8 cellular contexts compared by ENCODE assay signal in genomic region chr11:19714387-19715363, GRCh38. TPM values are rescaled to one million over a fixed set of nuclear protein-coding genes. Genes with fewer than 3 reads are reported as not detected.
DNase-seq lines count a peak whose midpoint lies in the region; ATAC-seq and TF ChIP-seq lines count a peak whose summit lies in the region.

No MANE protein-coding gene starts in this region.

- H3K4me1 ChIP-seq in right atrium auricular region = peaks cover 0 to 64% of the 10 kb centered on the region in 2 donors

- TF ChIP-seq CTCF in right atrium auricular region (IDR thresholded peaks at IDR 0.05) (peak in 1 of 2 donors; percentile 8), GM10266 (IDR thresholded peaks at IDR 0.05; ENCODE audit: control insufficient read depth, insufficient read depth, low read depth, missing control alignments) (no peak)

- peak overlapping the region; percentile 0 for H3K27ac ChIP-seq in adipose tissue (ENCODE audit: low read depth, low read length)
- peak overlapping the region; percentile 95 to 96 for H3K27ac ChIP-seq in right atrium auricular region

- ATAC-seq in HG03521 (IDR thresholded peaks at IDR 0.05; ENCODE audit: unreplicated experiment) = no peak
- no peak for ATAC-seq in HG02610 (IDR thresholded peaks at IDR 0.05; ENCODE audit: unreplicated experiment)

- no peaks in the 10 kb centered on the region for H3K9me3 ChIP-seq in right atrium auricular region

- H3K36me3 ChIP-seq in right atrium auricular region = no peaks in the 10 kb centered on the region

- peak overlapping the region; percentile 69 to 80 for H3K4me3 ChIP-seq in right atrium auricular region

- H3K27me3 ChIP-seq in right atrium auricular region = no peaks in the 10 kb centered on the region

- peak; percentile 20 for DNase-seq in activated T-cell treated with anti-CD3 and anti-CD28 coated beads, Interleukin-2, amount 50 U/mL, for 1 hour
- DNase-seq in activated T-cell treated with anti-CD3 and anti-CD28 coated beads for 4 hours (no peak), right atrium auricular region (ENCODE audit: low spot score) (peak; percentile 71), retina (peak; percentile 67), GM10266 (ENCODE audit: extremely low spot score) (no peak)

- WGBS in adipose tissue, 3 donors = 9 to 26% (median 11%) methylated on average over 25 of the region's 25 CpGs

RNA-seq across cellular contexts. Expression of gene NAV2, which starts 2.0 kb away (rescaled TPM):
- polyA plus RNA-seq in adipose tissue = 1 to 10 TPM; 3.9 to 5.1 (median 4.8) TPM
- total RNA-seq in right atrium auricular region = 10 to 100 TPM; 11.4 to 19.2 TPM

Comparison
In these comparisons a context has a peak if more than half of its experiments do, and no peak if none do; other contexts are left out.
1. DNase-seq: peak in activated T-cell treated with anti-CD3 and anti-CD28 coated beads, Interleukin-2, amount 50 U/mL, for 1 hour (single experiment), right atrium auricular region (single experiment) and retina (single experiment); none in activated T-cell treated with anti-CD3 and anti-CD28 coated beads for 4 hours (single experiment) and GM10266 (single experiment).